Comparison of ENCODE assay signal across 20 cellular contexts in the genomic region with DNA sequence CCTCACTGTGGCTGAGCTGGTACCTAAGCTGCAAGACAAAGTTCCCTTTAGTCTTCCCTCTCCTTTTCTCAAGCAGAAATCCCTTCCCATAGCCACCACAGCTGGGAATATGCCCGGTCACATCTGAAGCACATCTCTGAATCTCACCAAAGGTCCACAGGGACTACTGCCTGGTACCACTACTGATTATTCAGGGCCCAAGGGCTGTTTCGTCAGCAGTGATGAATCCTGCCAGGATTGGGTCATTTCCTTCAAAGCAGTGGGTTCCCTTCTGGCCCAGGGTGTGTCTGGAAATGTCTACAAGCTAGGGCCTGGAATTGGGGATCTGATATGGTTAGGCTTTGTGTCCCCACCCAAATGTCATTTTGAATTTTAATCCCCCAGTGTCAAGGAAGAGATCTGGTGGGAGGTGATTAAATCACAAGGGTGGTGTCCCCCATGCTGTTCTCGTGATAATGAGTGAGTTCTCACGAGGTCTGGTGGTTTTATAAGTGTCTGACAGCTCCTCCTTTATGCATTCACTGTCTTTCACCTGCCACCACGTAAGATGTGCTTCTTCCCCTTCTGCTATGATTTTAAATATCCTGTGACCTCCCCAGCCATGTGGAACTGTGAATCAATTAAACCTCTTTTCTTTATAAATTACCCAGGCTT.
"Had no signal": no experiment of that assay in that cellular context is flagged by ENCODE, and none has a peak within 500 bp of the region (broad histone marks: within the 10 kb centered on the region; RNA-seq: fewer than 3 reads in every experiment).

No MANE protein-coding gene starts in this region.

- H3K9me3 ChIP-seq: adrenal gland, left lung, right atrium auricular region, vagina had no signal

- H3K4me3 Mint-ChIP-seq: activated CD8-positive, alpha-beta T cell treated with anti-CD3 and anti-CD28 coated beads, Interleukin-2, amount 10 ng/mL, durations not matched to agents 7 days and 5 days; activated naive CD4-positive, alpha-beta T cell treated with anti-CD3 and anti-CD28 coated beads, Interleukin-2, amount 50 U/mL, for 24 hours; endodermal cell; natural killer cell; WTC11 had no signal

- H3K27me3 Mint-ChIP-seq: progenitor cell of endocrine pancreas had no signal

- H3K27ac Mint-ChIP-seq: activated CD8-positive, alpha-beta T cell treated with anti-CD3 and anti-CD28 coated beads, Interleukin-2, amount 10 ng/mL, durations not matched to agents 7 days and 5 days; activated naive CD4-positive, alpha-beta T cell treated with anti-CD3 and anti-CD28 coated beads, Interleukin-2, amount 50 U/mL, for 24 hours; endodermal cell; natural killer cell; progenitor cell of endocrine pancreas; WTC11 had no signal

- H3K27ac ChIP-seq: adrenal gland, dorsolateral prefrontal cortex, left lung, right atrium auricular region, tibial nerve, vagina had no signal

- H3K4me1 ChIP-seq: adrenal gland, left lung, right atrium auricular region, tibial nerve, vagina had no signal

- H3K9me3 Mint-ChIP-seq: activated naive CD4-positive, alpha-beta T cell treated with anti-CD3 and anti-CD28 coated beads, Interleukin-2, amount 50 U/mL, for 24 hours; endodermal cell; WTC11 had no signal

- H3K36me3 ChIP-seq: adrenal gland, left lung, right atrium auricular region, tibial nerve, vagina had no signal

- H3K36me3 Mint-ChIP-seq: activated naive CD4-positive, alpha-beta T cell treated with anti-CD3 and anti-CD28 coated beads, Interleukin-2, amount 50 U/mL, for 24 hours; natural killer cell; WTC11 had no signal

- ATAC-seq: activated CD8-positive, alpha-beta T cell treated with anti-CD3 and anti-CD28 coated beads, Interleukin-2, amount 10 ng/mL, durations not matched to agents 7 days and 5 days; natural killer cell; WTC11 had no signal

- H3K4me3 ChIP-seq: adrenal gland, dorsolateral prefrontal cortex, left lung, right atrium auricular region, skin epidermis, tibial nerve, vagina had no signal

- H3K4me1 Mint-ChIP-seq: activated naive CD4-positive, alpha-beta T cell treated with anti-CD3 and anti-CD28 coated beads, Interleukin-2, amount 50 U/mL, for 24 hours; endodermal cell; natural killer cell; WTC11 had no signal

- DNase-seq: activated CD4-positive, alpha-beta T cell treated with anti-CD3 and anti-CD28 coated beads for 4 hours; activated CD8-positive, alpha-beta memory T cell treated with anti-CD3 and anti-CD28 coated beads, Interleukin-2, amount 50 U/mL, for 4 hours; activated CD8-positive, alpha-beta T cell treated with anti-CD3 and anti-CD28 coated beads, Interleukin-2, amount 10 ng/mL, durations not matched to agents 7 days and 5 days; activated effector memory CD4-positive, alpha-beta T cell treated with anti-CD3 and anti-CD28 coated beads, Interleukin-2, amount 50 U/mL, for 16 hours; activated T-cell treated with anti-CD3 and anti-CD28 coated beads, Interleukin-2, amount 50 U/mL, for 48 hours; dorsolateral prefrontal cortex; endodermal cell; kidney; natural killer cell; stimulated activated CD4-positive, alpha-beta T cell treated with anti-CD3 and anti-CD28 coated beads, Interleukin-4, amount 100 ng/mL, for 24 hours; stimulated activated naive CD4-positive, alpha-beta T cell had no signal

- H3K27me3 ChIP-seq: adrenal gland, left lung, right atrium auricular region, tibial nerve, vagina had no signal
